9 cellular contexts compared by ENCODE assay signal in the genomic region with DNA sequence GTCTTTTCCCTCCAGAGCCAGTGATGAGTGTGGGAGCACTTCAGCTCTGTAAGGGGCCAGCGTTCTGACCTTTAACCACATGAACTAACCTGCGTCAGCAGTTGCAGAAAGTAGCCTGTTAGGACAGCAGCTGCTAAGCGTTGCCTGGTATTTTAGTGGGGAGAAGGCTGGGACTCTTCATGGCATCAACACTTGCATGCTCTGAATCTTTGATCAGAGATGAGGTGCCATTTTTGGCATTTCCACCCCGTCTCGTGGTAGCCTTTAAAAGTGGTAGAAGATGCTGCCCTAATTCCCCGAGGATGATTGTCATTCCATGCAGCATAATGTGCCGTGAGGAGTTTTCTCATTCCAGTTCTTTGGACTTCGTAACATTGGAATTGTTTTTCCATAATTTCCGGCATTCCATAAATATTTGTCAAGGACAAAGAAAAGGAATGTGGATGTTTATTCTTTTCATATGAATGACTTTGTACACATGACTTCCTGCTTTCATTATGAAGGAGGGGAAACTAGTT.
DNase-seq lines count a peak whose midpoint lies in the region; TF ChIP-seq lines count a peak whose summit lies in the region.
"Had no signal": no experiment of that assay in that cellular context is flagged by ENCODE, and none has a peak within 500 bp of the region (broad histone marks: within the 10 kb centered on the region; RNA-seq: fewer than 3 reads in every experiment).

No MANE protein-coding gene starts in this region.

- H3K4me3 ChIP-seq in CD4-positive, alpha-beta memory T cell (ENCODE audit: low read length in 2 of 2): no peak overlapping the region
- H3K4me3 ChIP-seq in neutrophil (ENCODE audit: low read depth in 1 of 2, low read length in 1 of 2): no peak overlapping the region

- H3K27me3 Mint-ChIP-seq in CD4-positive, alpha-beta memory T cell: no peaks in the 10 kb centered on the region

- H3K4me1 Mint-ChIP-seq in CD4-positive, alpha-beta memory T cell: peaks cover 0 to 5% (median 3%) of the 10 kb centered on the region in 4 donors

- no peak overlapping the region for H3K27ac ChIP-seq in CD4-positive, alpha-beta memory T cell (ENCODE audit: low read depth, low read length)
- peak overlapping the region; percentile 56 for H3K27ac ChIP-seq in neutrophil

- no peak overlapping the region for H3K4me3 Mint-ChIP-seq in CD4-positive, alpha-beta memory T cell

- POLR2A ChIA-PET in CD4-positive, alpha-beta memory T cell (lab: Charles Lee; ENCODE audit: partially characterized antibody): no interaction called here

- TF ChIP-seq CTCF in neutrophil (IDR thresholded peaks at IDR 0.05): no peak

- H3K9me3 Mint-ChIP-seq in CD4-positive, alpha-beta memory T cell: no peaks in the 10 kb centered on the region

- peak overlapping the region in 5 of 7 donors; percentile 2 to 68 (median 38) for H3K27ac Mint-ChIP-seq in CD4-positive, alpha-beta memory T cell

- no peaks in the 10 kb centered on the region for H3K4me1 ChIP-seq in CD4-positive, alpha-beta memory T cell (ENCODE audit: insufficient read depth, low read length)
- peaks cover 6 to 9% of the 10 kb centered on the region in 2 experiments for H3K4me1 ChIP-seq in neutrophil (ENCODE audit: control insufficient read depth in 1 of 2, insufficient read depth in 1 of 2, low read depth in 1 of 2, low read length in 1 of 2)

- no peaks in the 10 kb centered on the region for H3K27me3 ChIP-seq in CD4-positive, alpha-beta memory T cell (ENCODE audit: insufficient read depth, low read length)
- no peaks in the 10 kb centered on the region for H3K27me3 ChIP-seq in neutrophil

- H3K36me3 Mint-ChIP-seq in CD4-positive, alpha-beta memory T cell: peaks cover 16 to 35% of the 10 kb centered on the region in 2 donors

- intact Hi-C loops in CD4-positive, alpha-beta memory T cell (cut with micrococcal nuclease): no loop called here

- no peaks in the 10 kb centered on the region for H3K9me3 ChIP-seq in CD4-positive, alpha-beta memory T cell (ENCODE audit: control insufficient read depth in 1 of 2, low read length in 2 of 2)
- H3K9me3 ChIP-seq in neutrophil: no peaks in the 10 kb centered on the region

- peaks cover 22% of the 10 kb centered on the region for H3K36me3 ChIP-seq in CD4-positive, alpha-beta memory T cell (ENCODE audit: insufficient read depth, low read length)
- peaks cover 80% of the 10 kb centered on the region for H3K36me3 ChIP-seq in neutrophil

- CTCF ChIA-PET in CD4-positive, alpha-beta memory T cell (lab: Charles Lee; ENCODE audit: partially characterized antibody): no interaction called here

- DNase-seq in CD4-positive, alpha-beta memory T cell: no peak
- DNase-seq in RPMI7951 (ENCODE audit: low read depth): peak; percentile 79
- DNase-seq in fibroblast of gingiva (ENCODE audit: low read depth): peak; percentile 72
- DNase-seq in anterior cingulate cortex (lab: John Stamatoyannopoulos, UW): no peak
- DNase-seq in middle frontal gyrus (ENCODE audit: extremely low spot score, low spot score): no peak
- DNase-seq in ureter (ENCODE audit: low spot score): no peak
- no peak for DNase-seq in NCI-H1417 treated with DMSO at 0.1 percent for 48 hours (lab: John Stamatoyannopoulos, UW)
- DNase-seq: NCI-H524 treated with DMSO at 0.1 percent for 48 hours had no signal

Comparison
In these comparisons a context has a peak if more than half of its experiments do, and no peak if none do; other contexts are left out.
1. DNase-seq: peak in RPMI7951 (single experiment) and fibroblast of gingiva (single experiment); none in CD4-positive, alpha-beta memory T cell (0 of 5), anterior cingulate cortex (0 of 58), middle frontal gyrus (single experiment), ureter (single experiment) and NCI-H1417 treated with DMSO at 0.1 percent for 48 hours (single experiment).